8 cellular contexts compared by ENCODE assay signal in the genomic region with DNA sequence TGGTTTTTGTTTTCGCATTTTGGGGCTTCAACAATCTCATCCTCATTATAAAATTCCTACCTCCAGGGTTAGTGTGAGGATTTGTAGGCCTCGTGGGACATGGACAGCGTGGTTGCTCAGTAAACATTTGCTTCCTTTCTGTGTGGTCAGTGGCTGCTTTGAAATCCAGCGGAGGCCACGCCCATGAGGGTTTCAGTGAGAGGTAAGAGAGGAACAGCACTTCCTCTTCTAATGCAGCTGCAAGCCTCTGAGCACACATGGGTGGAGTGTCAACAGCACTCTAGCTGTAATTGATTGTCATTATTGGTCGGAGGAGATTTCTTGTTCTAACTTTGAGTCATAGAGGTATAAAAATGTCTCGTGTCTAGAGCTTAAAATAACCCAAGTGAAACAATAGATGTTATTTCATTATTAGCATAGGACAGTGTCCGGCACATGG. TPM values are rescaled to one million over a fixed set of nuclear protein-coding genes. Genes with fewer than 3 reads are reported as not detected.
DNase-seq lines count a peak whose midpoint lies in the region; ATAC-seq and TF ChIP-seq lines count a peak whose summit lies in the region.

No MANE protein-coding gene starts in this region.

- no peak overlapping the region for H3K4me3 Mint-ChIP-seq in natural killer cell

- no peaks in the 10 kb centered on the region for H3K36me3 Mint-ChIP-seq in natural killer cell

- no peak for TF ChIP-seq CTCF in natural killer cell (IDR thresholded peaks at IDR 0.05)

- H3K9me3 Mint-ChIP-seq in natural killer cell, result no peaks in the 10 kb centered on the region

- H3K27ac Mint-ChIP-seq in natural killer cell, result peak overlapping the region; percentile 41 to 85

- peaks cover 23 to 35% of the 10 kb centered on the region in 2 donors for H3K4me1 Mint-ChIP-seq in natural killer cell

- peak; percentile 55 for DNase-seq in GF-D8 (lab: John Stamatoyannopoulos, UW)
- peak; percentile 36 for DNase-seq in OCI-M2 (lab: John Stamatoyannopoulos, UW; ENCODE audit: unreplicated experiment)
- peak; percentile 20 to 62 for DNase-seq in dermis microvascular lymphatic vessel endothelial cell (ENCODE audit: low read depth in 2 of 2)
- DNase-seq in natural killer cell, result peak; percentile 28
- DNase-seq in NCI-H226, result no peak
- no peak for DNase-seq in kidney glomerular epithelial cell (lab: John Stamatoyannopoulos, UW)

- intact Hi-C loops in natural killer cell (cut with micrococcal nuclease), result loop anchor here (5.0 to 10.0 kb wide), 2 partner anchors 34 to 184 kb away; no protein-coding TSS in a partner anchor

- no peaks in the 10 kb centered on the region for H3K27me3 Mint-ChIP-seq in natural killer cell (ENCODE audit: low read depth in 2 of 2)

- peak; percentile 98 for ATAC-seq in GM21381 (IDR thresholded peaks at IDR 0.05; ENCODE audit: unreplicated experiment)
- peak; percentile 99 for ATAC-seq in HG03520 (IDR thresholded peaks at IDR 0.05; ENCODE audit: unreplicated experiment)
- peak; percentile 83 to 93 (median 91) for ATAC-seq in natural killer cell

RNA-seq across cellular contexts. Expression of gene ARHGAP42, which starts 6.0 kb away (rescaled TPM):
- total RNA-seq in dermis microvascular lymphatic vessel endothelial cell (4.9 and 7.5 TPM in 2 replicates), natural killer cell (1 to 10 TPM; 6.0 to 7.6 (median 6.4) TPM)

Comparison
In these comparisons a context has a peak if more than half of its experiments do, and no peak if none do; other contexts are left out.
1. DNase-seq: peak in GF-D8 (single experiment), OCI-M2 (single experiment), dermis microvascular lymphatic vessel endothelial cell (2 of 2) and natural killer cell (single experiment); none in NCI-H226 (single experiment) and kidney glomerular epithelial cell (single experiment).
2. Peak in every context shown above with its lines, with median percentiles within 50 percentile points of each other: ATAC-seq.